18 cellular contexts compared by ENCODE assay signal in genomic region chr20:57769756-57770155, GRCh38. TPM values are rescaled to one million over a fixed set of nuclear protein-coding genes. Genes with fewer than 3 reads are reported as not detected.
DNase-seq lines count a peak whose midpoint lies in the region; ATAC-seq and TF ChIP-seq lines count a peak whose summit lies in the region.
"Had no signal": no experiment of that assay in that cellular context is flagged by ENCODE, and none has a peak within 500 bp of the region (broad histone marks: within the 10 kb centered on the region; RNA-seq: fewer than 3 reads in every experiment).

No MANE protein-coding gene starts in this region.

- ATAC-seq in HG03442 (IDR thresholded peaks at IDR 0.05; ENCODE audit: unreplicated experiment) (no peak), GM21529 (IDR thresholded peaks at IDR 0.05; ENCODE audit: unreplicated experiment) (no peak), GM18502 (IDR thresholded peaks at IDR 0.05; ENCODE audit: poor library complexity, unreplicated experiment) (no peak)
- ATAC-seq: body of pancreas; stimulated activated memory B cell treated with anti-CD40 and anti-IgM and Interleukin-4, amounts not matched to agents 10 μg/mL and 1 μg/mL and 100 μg/mL, for 72 hours had no signal

- H3K9ac ChIP-seq in BLaER1 treated with 17β-estradiol and CSF1 and Interleukin-3, amounts not matched to agents 10 nM and 100 nM, result peak overlapping the region in 6 of 11 experiments; percentile 4 to 42 (median 10); a peak in 6 of 22 replicates
- H3K9ac ChIP-seq in neural progenitor cell, result no peak overlapping the region

- H3K27ac Mint-ChIP-seq in chondrocyte (ENCODE audit: unreplicated experiment) (peak overlapping the region; percentile 17), mesothelial cell of epicardium (peak overlapping the region; percentile 5), neural progenitor cell (no peak overlapping the region)
- H3K27ac Mint-ChIP-seq: activated naive CD8-positive, alpha-beta T cell treated with anti-CD3 and anti-CD28 coated beads for 36 hours; H9; IgD-negative memory B cell; immature natural killer cell; stimulated activated memory B cell treated with anti-CD40 and anti-IgM and Interleukin-4, amounts not matched to agents 10 μg/mL and 1 μg/mL and 100 μg/mL, for 72 hours had no signal

- H3K79me2 ChIP-seq in neural progenitor cell (ENCODE audit: low read depth), result no peaks in the 10 kb centered on the region

- peak overlapping the region in 2 of 10 experiments; percentile 3 to 18; a peak in 2 of 20 replicates for H3K4me3 ChIP-seq in BLaER1 treated with 17β-estradiol and CSF1 and Interleukin-3, amounts not matched to agents 10 nM and 100 nM
- H3K4me3 ChIP-seq in Jurkat, Clone E6-1 (ENCODE audit: low read length), result no peak overlapping the region
- no peak overlapping the region for H3K4me3 ChIP-seq in neural progenitor cell
- H3K4me3 ChIP-seq: body of pancreas, colonic mucosa, heart right ventricle, testis had no signal

- H3K36me3 Mint-ChIP-seq in chondrocyte (ENCODE audit: low read depth), result peaks cover 2% of the 10 kb centered on the region
- peaks cover 2% of the 10 kb centered on the region for H3K36me3 Mint-ChIP-seq in mesothelial cell of epicardium
- no peaks in the 10 kb centered on the region for H3K36me3 Mint-ChIP-seq in neural progenitor cell
- H3K36me3 Mint-ChIP-seq: activated naive CD8-positive, alpha-beta T cell treated with anti-CD3 and anti-CD28 coated beads for 36 hours; IgD-negative memory B cell; immature natural killer cell; stimulated activated memory B cell treated with anti-CD40 and anti-IgM and Interleukin-4, amounts not matched to agents 10 μg/mL and 1 μg/mL and 100 μg/mL, for 72 hours had no signal

- H3K4me1 Mint-ChIP-seq in chondrocyte (ENCODE audit: low read depth), result peaks cover 62% of the 10 kb centered on the region
- peaks cover 25% of the 10 kb centered on the region for H3K4me1 Mint-ChIP-seq in mesothelial cell of epicardium
- H3K4me1 Mint-ChIP-seq in neural progenitor cell, result peaks cover 25% of the 10 kb centered on the region
- H3K4me1 Mint-ChIP-seq: IgD-negative memory B cell had no signal

- H3K36me3 ChIP-seq in BLaER1 treated with 17β-estradiol and CSF1 and Interleukin-3, amounts not matched to agents 10 nM and 100 nM, result 0 out of 22 replicates have a peak, but pooled peaks cover 0 to 2% (median 0%) of the 10 kb centered on the region in 11 experiments
- H3K36me3 ChIP-seq in neural progenitor cell, result no peaks in the 10 kb centered on the region
- H3K36me3 ChIP-seq: colonic mucosa, heart right ventricle had no signal

- H4K20me1 ChIP-seq in BLaER1 treated with 17β-estradiol and CSF1 and Interleukin-3, amounts not matched to agents 10 nM and 100 nM, result peaks cover 0 to 5% (median 0%) of the 10 kb centered on the region in 11 experiments; a peak in 1 of 22 replicates
- H4K20me1 ChIP-seq in neural progenitor cell (ENCODE audit: low read depth), result no peaks in the 10 kb centered on the region

- TF ChIP-seq CTCF in chondrocyte (IDR thresholded peaks at IDR 0.05) (no peak), mesothelial cell of epicardium (IDR thresholded peaks at IDR 0.05; ENCODE audit: unreplicated experiment) (no peak), neural progenitor cell (IDR thresholded peaks at IDR 0.05) (no peak)

- peaks cover 7% of the 10 kb centered on the region for H3K9me3 Mint-ChIP-seq in chondrocyte (ENCODE audit: low read depth)
- H3K9me3 Mint-ChIP-seq in mesothelial cell of epicardium, result peaks cover 10% of the 10 kb centered on the region
- peaks cover 2% of the 10 kb centered on the region for H3K9me3 Mint-ChIP-seq in neural progenitor cell
- H3K9me3 Mint-ChIP-seq: activated naive CD8-positive, alpha-beta T cell treated with anti-CD3 and anti-CD28 coated beads for 36 hours; H9; immature natural killer cell; stimulated activated memory B cell treated with anti-CD40 and anti-IgM and Interleukin-4, amounts not matched to agents 10 μg/mL and 1 μg/mL and 100 μg/mL, for 72 hours had no signal

- H3K27me3 ChIP-seq in BLaER1 treated with 17β-estradiol and CSF1 and Interleukin-3, amounts not matched to agents 10 nM and 100 nM, result no peaks in the 10 kb centered on the region
- no peaks in the 10 kb centered on the region for H3K27me3 ChIP-seq in neural progenitor cell
- H3K27me3 ChIP-seq: colonic mucosa, testis had no signal

- peaks cover 4 to 11% (median 8%) of the 10 kb centered on the region in 11 experiments for H3K9me3 ChIP-seq in BLaER1 treated with 17β-estradiol and CSF1 and Interleukin-3, amounts not matched to agents 10 nM and 100 nM (replicated peaks in 1 of 11)
- H3K9me3 ChIP-seq in neural progenitor cell (ENCODE audit: low read depth), result no peaks in the 10 kb centered on the region
- H3K9me3 ChIP-seq: body of pancreas, colonic mucosa, testis had no signal

- peak overlapping the region; percentile 56 to 87 (median 77) for H3K4me2 ChIP-seq in BLaER1 treated with 17β-estradiol and CSF1 and Interleukin-3, amounts not matched to agents 10 nM and 100 nM
- no peak overlapping the region for H3K4me2 ChIP-seq in neural progenitor cell

- H3K27me3 Mint-ChIP-seq in chondrocyte (ENCODE audit: low read depth) (no peaks in the 10 kb centered on the region), mesothelial cell of epicardium (ENCODE audit: low read depth) (no peaks in the 10 kb centered on the region), neural progenitor cell (ENCODE audit: insufficient read depth, low read depth) (no peaks in the 10 kb centered on the region)
- H3K27me3 Mint-ChIP-seq: activated naive CD8-positive, alpha-beta T cell treated with anti-CD3 and anti-CD28 coated beads for 36 hours had no signal

- peaks cover 36 to 66% (median 58%) of the 10 kb centered on the region in 10 experiments for H3K4me1 ChIP-seq in BLaER1 treated with 17β-estradiol and CSF1 and Interleukin-3, amounts not matched to agents 10 nM and 100 nM
- H3K4me1 ChIP-seq in neural progenitor cell, result no peaks in the 10 kb centered on the region
- H3K4me1 ChIP-seq: body of pancreas, colonic mucosa, heart right ventricle, testis had no signal

- peak; percentile 45 for DNase-seq in Jurkat, Clone E6-1 (ENCODE audit: low read depth, low spot score)
- no peak for DNase-seq in chondrocyte (ENCODE audit: low spot score)
- DNase-seq in mesothelial cell of epicardium (ENCODE audit: low spot score in 2 of 2, unreplicated experiment in 2 of 2), result no peak
- no peak for DNase-seq in neural progenitor cell (ENCODE audit: low spot score)
- DNase-seq: activated naive CD8-positive, alpha-beta T cell treated with anti-CD3 and anti-CD28 coated beads for 36 hours; body of pancreas; colonic mucosa; H9; heart right ventricle; immature natural killer cell; NCI-H69; testis had no signal

- H3K27ac ChIP-seq in BLaER1 treated with 17β-estradiol and CSF1 and Interleukin-3, amounts not matched to agents 10 nM and 100 nM, result peak overlapping the region in 3 of 11 experiments; percentile 17 to 52 (median 42); a peak in 5 of 22 replicates
- no peak overlapping the region for H3K27ac ChIP-seq in neural progenitor cell
- H3K27ac ChIP-seq: body of pancreas, colonic mucosa, heart right ventricle, testis had no signal

- H3K4me3 Mint-ChIP-seq in chondrocyte (ENCODE audit: unreplicated experiment), result no peak overlapping the region
- H3K4me3 Mint-ChIP-seq in mesothelial cell of epicardium, result no peak overlapping the region
- no peak overlapping the region for H3K4me3 Mint-ChIP-seq in neural progenitor cell
- H3K4me3 Mint-ChIP-seq: activated naive CD8-positive, alpha-beta T cell treated with anti-CD3 and anti-CD28 coated beads for 36 hours; H9; IgD-negative memory B cell; immature natural killer cell; stimulated activated memory B cell treated with anti-CD40 and anti-IgM and Interleukin-4, amounts not matched to agents 10 μg/mL and 1 μg/mL and 100 μg/mL, for 72 hours had no signal

- no peak overlapping the region for H2AFZ ChIP-seq in neural progenitor cell (replicated peaks)

- no peaks in the 10 kb centered on the region for H3F3A ChIP-seq in neural progenitor cell (ENCODE audit: low read depth)

RNA-seq across cellular contexts. Expression of gene PMEPA1, which starts 59.9 kb away (rescaled TPM):
- 48.7 TPM for polyA plus RNA-seq in Jurkat, Clone E6-1 (2012; ENCODE audit: insufficient read depth, insufficient read length)
- total RNA-seq in chondrocyte (151 to 298 TPM (median 163 TPM) in 3 replicates), mesothelial cell of epicardium (39.7 to 40.7 TPM (median 39.9 TPM) in 3 replicates), neural progenitor cell (ENCODE audit: low replicate concordance) (0.03 and 1.7 TPM in 2 replicates)
- polyA plus RNA-seq: immature natural killer cell had no signal

Comparison
In these comparisons a context has a peak if more than half of its experiments do, and no peak if none do; other contexts are left out.
1. RNA of gene PMEPA1, which starts 59.9 kb away (total RNA-seq): 151 to 298 TPM in chondrocyte and 39.7 to 40.7 TPM in mesothelial cell of epicardium; 0.03 to 1.7 TPM in neural progenitor cell; every median in the first group is over 10 times any median in the second.